ENCODE assay signal across 14 cellular contexts in the genomic region with DNA sequence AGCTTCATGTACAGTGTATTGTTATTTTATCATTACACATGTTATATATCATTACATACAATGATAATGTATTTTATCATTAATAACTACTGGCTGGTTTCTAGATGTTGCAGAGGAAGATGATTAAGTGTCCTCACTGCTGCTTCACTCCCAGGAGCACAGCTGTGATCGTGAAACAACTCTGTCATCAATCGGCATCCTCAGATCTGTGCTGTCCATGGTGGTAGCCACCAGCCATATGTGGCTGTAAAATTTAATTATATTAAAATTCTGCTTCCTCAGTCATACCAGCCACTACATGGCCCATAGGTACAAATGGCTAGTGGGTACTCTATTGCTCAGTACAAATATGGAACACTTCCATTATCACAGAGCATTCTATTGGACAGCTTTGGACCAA.
DNase-seq lines count a peak whose midpoint lies in the region; ATAC-seq and TF ChIP-seq lines count a peak whose summit lies in the region.
"Had no signal": no experiment of that assay in that cellular context is flagged by ENCODE, and none has a peak within 500 bp of the region (broad histone marks: within the 10 kb centered on the region; RNA-seq: fewer than 3 reads in every experiment).

No MANE protein-coding gene starts in this region.

- H3K9me3 ChIP-seq in CD4-positive, CD25-positive, alpha-beta regulatory T cell (ENCODE audit: control insufficient read depth in 2 of 2, low read length in 2 of 2): peaks cover 3 to 9% of the 10 kb centered on the region in 2 experiments
- no peaks in the 10 kb centered on the region for H3K9me3 ChIP-seq in HEK293 (ENCODE audit: control insufficient read depth, insufficient read depth, low read depth, low read length)
- H3K9me3 ChIP-seq: Caco-2 had no signal

- no peaks in the 10 kb centered on the region for H3K27me3 Mint-ChIP-seq in CD4-positive, CD25-positive, alpha-beta regulatory T cell
- H3K27me3 Mint-ChIP-seq: B cell had no signal

- H3K4me1 Mint-ChIP-seq in CD4-positive, CD25-positive, alpha-beta regulatory T cell: peaks cover 21 to 49% (median 38%) of the 10 kb centered on the region in 4 donors
- H3K4me1 Mint-ChIP-seq: H9 had no signal

- no peak for DNase-seq in CD4-positive, CD25-positive, alpha-beta regulatory T cell
- peak; percentile 17 for DNase-seq in fibroblast of mammary gland (ENCODE audit: low read depth)
- DNase-seq in stimulated activated naive CD4-positive, alpha-beta T cell treated with Interleukin-2 at 50 U/mL for 16 hours (lab: John Stamatoyannopoulos, UW): no peak
- no peak for DNase-seq in activated CD8-positive, alpha-beta memory T cell treated with anti-CD3 and anti-CD28 coated beads for 24 hours
- DNase-seq: 8988T, Caco-2, H9, KG1 had no signal

- no peak overlapping the region for H3K27ac ChIP-seq in CD4-positive, CD25-positive, alpha-beta regulatory T cell (ENCODE audit: insufficient read depth, low read length, poor library complexity, severe bottlenecking)
- H3K27ac ChIP-seq in HEK293 (ENCODE audit: extremely low read depth, low read depth, low read length): no peak overlapping the region

- H3K4me1 ChIP-seq in CD4-positive, CD25-positive, alpha-beta regulatory T cell (ENCODE audit: control insufficient read depth, insufficient read depth, low read length, poor library complexity, severe bottlenecking): peaks cover 39% of the 10 kb centered on the region
- no peaks in the 10 kb centered on the region for H3K4me1 ChIP-seq in HEK293 (ENCODE audit: control insufficient read depth, insufficient read depth, low read length)
- H3K4me1 ChIP-seq: Caco-2 had no signal

- no peaks in the 10 kb centered on the region for H3K36me3 Mint-ChIP-seq in CD4-positive, CD25-positive, alpha-beta regulatory T cell

- no peak overlapping the region for H3K4me3 ChIP-seq in CD4-positive, CD25-positive, alpha-beta regulatory T cell (ENCODE audit: low read depth, low read length)
- H3K4me3 ChIP-seq in HEK293 (ENCODE audit: low read depth, low read length): no peak overlapping the region
- H3K4me3 ChIP-seq in fibroblast of mammary gland (ENCODE audit: control insufficient read depth, low read depth, low read length): no peak overlapping the region
- H3K4me3 ChIP-seq: BLaER1 treated with 17β-estradiol and CSF1 and Interleukin-3, amounts not matched to agents 10 nM and 100 nM had no signal

- H3K9me3 Mint-ChIP-seq in CD4-positive, CD25-positive, alpha-beta regulatory T cell: peaks cover under 1 to 6% (median 2%) of the 10 kb centered on the region in 7 donors
- H3K9me3 Mint-ChIP-seq: H9 had no signal

- POLR2A ChIA-PET in HEK293 (lab: Yijun Ruan, JAX): no interaction called here

- no peak for TF ChIP-seq CTCF in HEK293 (tag by site-specific recombination; IDR thresholded peaks at IDR 0.05)
- no peak for TF ChIP-seq CTCF in fibroblast of mammary gland (conservative IDR thresholded peaks at IDR 0.05; ENCODE audit: control insufficient read depth, insufficient read depth, low read depth, low read length)

- H3K27me3 ChIP-seq in CD4-positive, CD25-positive, alpha-beta regulatory T cell (ENCODE audit: control insufficient read depth, insufficient read depth, low read length): no peaks in the 10 kb centered on the region
- H3K27me3 ChIP-seq: BLaER1 treated with 17β-estradiol and CSF1 and Interleukin-3, amounts not matched to agents 10 nM and 100 nM had no signal

- H3K27ac Mint-ChIP-seq in CD4-positive, CD25-positive, alpha-beta regulatory T cell: peak overlapping the region in 2 of 3 donors; percentile 38 to 95
- H3K27ac Mint-ChIP-seq: B cell, H9 had no signal

- H3K4me3 Mint-ChIP-seq in CD4-positive, CD25-positive, alpha-beta regulatory T cell: peak overlapping the region in 1 of 4 donors; percentile 11
- H3K4me3 Mint-ChIP-seq: B cell, H9 had no signal

- ATAC-seq in CD4-positive, CD25-positive, alpha-beta regulatory T cell (ENCODE audit: low read depth in 2 of 2): no peak
- ATAC-seq in HG03432 (IDR thresholded peaks at IDR 0.05; ENCODE audit: unreplicated experiment): no peak
- ATAC-seq in HG03520 (IDR thresholded peaks at IDR 0.05; ENCODE audit: unreplicated experiment): no peak
- ATAC-seq: HepG2 had no signal

- CTCF ChIA-PET in HEK293 (lab: Yijun Ruan, JAX): interaction anchor here (1.0 kb wide), 1 partner anchor 9 kb away, joined by 3 read pairs; no protein-coding TSS in a partner anchor

- H3K36me3 ChIP-seq in CD4-positive, CD25-positive, alpha-beta regulatory T cell (ENCODE audit: control insufficient read depth, insufficient read depth, low read length): no peaks in the 10 kb centered on the region
- no peaks in the 10 kb centered on the region for H3K36me3 ChIP-seq in HEK293 (ENCODE audit: control insufficient read depth in 2 of 2, insufficient read depth in 1 of 2, low read length in 2 of 2)
- H3K36me3 ChIP-seq: BLaER1 treated with 17β-estradiol and CSF1 and Interleukin-3, amounts not matched to agents 10 nM and 100 nM had no signal

TF ChIP-seq in HEK293, 187 proteins besides CTCF, POLR2A, EP300 and RAD21:
- peak; percentile 57; the same call in 1 of the 2 replicates for TF ChIP-seq REST (tag by site-specific recombination; IDR thresholded peaks at IDR 0.05)
- no peak for TF ChIP-seq ZNF544 (tag by site-specific recombination; IDR thresholded peaks at IDR 0.05)
- TF ChIP-seq, protein P1, sequence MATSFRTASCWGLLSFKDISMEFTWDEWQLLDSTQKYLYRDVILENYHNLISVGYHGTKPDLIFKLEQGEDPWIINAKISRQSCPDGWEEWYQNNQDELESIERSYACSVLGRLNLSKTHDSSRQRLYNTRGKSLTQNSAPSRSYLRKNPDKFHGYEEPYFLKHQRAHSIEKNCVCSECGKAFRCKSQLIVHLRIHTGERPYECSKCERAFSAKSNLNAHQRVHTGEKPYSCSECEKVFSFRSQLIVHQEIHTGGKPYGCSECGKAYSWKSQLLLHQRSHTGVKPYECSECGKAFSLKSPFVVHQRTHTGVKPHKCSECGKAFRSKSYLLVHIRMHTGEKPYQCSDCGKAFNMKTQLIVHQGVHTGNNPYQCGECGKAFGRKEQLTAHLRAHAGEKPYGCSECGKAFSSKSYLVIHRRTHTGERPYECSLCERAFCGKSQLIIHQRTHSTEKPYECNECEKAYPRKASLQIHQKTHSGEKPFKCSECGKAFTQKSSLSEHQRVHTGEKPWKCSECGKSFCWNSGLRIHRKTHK (tag by site-specific recombination; IDR thresholded peaks at IDR 0.05): no peak
- TF ChIP-seq ZNF473 (tag by site-specific recombination; IDR thresholded peaks at IDR 0.05): no peak
